1 cellular context compared by ENCODE assay signal in the genomic region with DNA sequence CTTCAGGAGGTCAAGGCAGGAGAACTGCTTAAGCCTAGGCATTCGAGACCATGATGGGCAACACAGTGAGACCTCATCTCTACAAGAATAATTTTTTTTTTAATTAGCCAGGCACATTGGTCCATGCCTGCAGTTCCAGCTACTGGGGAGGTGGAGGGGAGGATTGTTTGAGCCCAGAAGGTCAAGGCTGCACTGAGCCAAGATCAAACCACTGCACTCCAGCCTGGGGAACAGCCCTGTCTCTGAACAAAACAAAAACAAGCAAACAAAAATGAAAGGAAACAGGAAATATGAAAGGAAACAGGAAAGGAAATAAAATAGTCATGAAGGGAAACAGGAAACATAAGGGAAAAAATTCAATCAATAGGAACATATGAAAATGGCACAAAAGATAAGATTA.
TF ChIP-seq lines count a peak whose summit lies in the region.

No MANE protein-coding gene starts in this region.

TF ChIP-seq in HepG2, 621 proteins besides CTCF, POLR2A, EP300 and RAD21 (continued from another document):
- TF ChIP-seq ZNF33B (CRISPR knock-in tag; IDR thresholded peaks at IDR 0.05) = 0 out of 2 replicates have a peak, but pooled peaks have one; percentile 29
TF ChIP-seq in HepG2: peak in this region for 110.
